8 cellular contexts compared by ENCODE assay signal in genomic region chr3:5186854-5187151, GRCh38. TPM values are rescaled to one million over a fixed set of nuclear protein-coding genes. Genes with fewer than 3 reads are reported as not detected.
A peak's percentile ranks its signal among the peaks of the same experiment; 100 is the strongest.
DNase-seq lines count a peak whose midpoint lies in the region; ATAC-seq and TF ChIP-seq lines count a peak whose summit lies in the region.

No MANE protein-coding gene starts in this region.

- no peaks in the 10 kb centered on the region for H3K9me3 Mint-ChIP-seq in activated T-cell treated with anti-CD3 and anti-CD28 coated beads, Interleukin-2, amount 50 U/mL, for 4 hours
- H3K9me3 Mint-ChIP-seq in activated CD8-positive, alpha-beta T cell treated with anti-CD3 and anti-CD28 coated beads for 36 hours = no peaks in the 10 kb centered on the region

- intact Hi-C loops in activated CD8-positive, alpha-beta T cell treated with anti-CD3 and anti-CD28 coated beads for 36 hours (cut with micrococcal nuclease) = no loop called here
- intact Hi-C loops in stomach (cut with DNase I; ENCODE audit: low total_unique reads) = loop anchor here (10.0 kb wide), 1 partner anchor 62 kb away; the partner anchor contains the start of gene ARL8B

- H3K4me3 ChIP-seq in iPS-11a (ENCODE audit: low read depth, low read length) (peak overlapping the region; percentile 58), stomach (peak overlapping the region; percentile 68 to 96 (median 87))

- peak overlapping the region; percentile 94 for H3K27ac Mint-ChIP-seq in activated CD8-positive, alpha-beta T cell treated with anti-CD3 and anti-CD28 coated beads for 36 hours

- TF ChIP-seq POLR2A in stomach (IDR thresholded peaks at IDR 0.05) = no peak

- no peaks in the 10 kb centered on the region for H3K9me3 ChIP-seq in stomach

- H3K36me3 Mint-ChIP-seq in activated T-cell treated with anti-CD3 and anti-CD28 coated beads, Interleukin-2, amount 50 U/mL, for 4 hours (ENCODE audit: insufficient read depth) = peaks cover 12% of the 10 kb centered on the region
- H3K36me3 Mint-ChIP-seq in activated CD8-positive, alpha-beta T cell treated with anti-CD3 and anti-CD28 coated beads for 36 hours (ENCODE audit: low read depth) = peaks cover 31% of the 10 kb centered on the region

- POLR2A ChIA-PET in activated CD8-positive, alpha-beta T cell treated with anti-CD3 and anti-CD28 coated beads for 36 hours (lab: Charles Lee) = interaction anchor here (1.1 to 4.4 kb wide), 5 partner anchors 10 to 693 kb away, joined by 3 to 79 read pairs (median 5); partner anchors contain the start of gene ITPR1

- peak overlapping the region; percentile 93 for H3K4me3 Mint-ChIP-seq in activated T-cell treated with anti-CD3 and anti-CD28 coated beads, Interleukin-2, amount 50 U/mL, for 4 hours
- H3K4me3 Mint-ChIP-seq in activated CD8-positive, alpha-beta T cell treated with anti-CD3 and anti-CD28 coated beads for 36 hours = peak overlapping the region; percentile 100

- no peaks in the 10 kb centered on the region for H3K27me3 Mint-ChIP-seq in activated T-cell treated with anti-CD3 and anti-CD28 coated beads, Interleukin-2, amount 50 U/mL, for 4 hours (ENCODE audit: low read depth)
- no peaks in the 10 kb centered on the region for H3K27me3 Mint-ChIP-seq in activated CD8-positive, alpha-beta T cell treated with anti-CD3 and anti-CD28 coated beads for 36 hours

- WGBS in stomach, 5 donors = 4 to 14% (median 5%) methylated on average over 8 of the region's 8 CpGs

- H3K4me1 ChIP-seq in stomach = peaks cover 30 to 67% (median 53%) of the 10 kb centered on the region in 4 donors

- no peaks in the 10 kb centered on the region for H3K27me3 ChIP-seq in stomach

- CTCF ChIA-PET in activated CD8-positive, alpha-beta T cell treated with anti-CD3 and anti-CD28 coated beads for 36 hours (lab: Charles Lee) = interaction anchor here (1.0 to 3.5 kb wide), 5 partner anchors 25 to 66 kb away, joined by 3 to 13 read pairs (median 6); partner anchors contain the start of gene ARL8B

- TF ChIP-seq EP300 in stomach (IDR thresholded peaks at IDR 0.05) = no peak

- no peak for DNase-seq in activated T-cell treated with anti-CD3 and anti-CD28 coated beads, Interleukin-2, amount 50 U/mL, for 4 hours
- no peak for DNase-seq in activated T-cell treated with anti-CD3 and anti-CD28 coated beads, Interleukin-2, amount 50 U/mL, for 48 hours
- DNase-seq in activated CD8-positive, alpha-beta T cell treated with anti-CD3 and anti-CD28 coated beads for 36 hours = no peak
- no peak for DNase-seq in stomach
- no peak for DNase-seq in C1 segment of cervical spinal cord (lab: John Stamatoyannopoulos, UW)

- peak overlapping the region; percentile 47 to 100 (median 99) for H3K27ac ChIP-seq in stomach

- no peak for TF ChIP-seq CTCF in activated CD8-positive, alpha-beta T cell treated with anti-CD3 and anti-CD28 coated beads for 36 hours (IDR thresholded peaks at IDR 0.05)
- no peak for TF ChIP-seq CTCF in stomach (IDR thresholded peaks at IDR 0.05)

- H3K36me3 ChIP-seq in stomach = peaks cover 6 to 16% (median 11%) of the 10 kb centered on the region in 4 donors

- peaks cover 29% of the 10 kb centered on the region for H3K4me1 Mint-ChIP-seq in activated T-cell treated with anti-CD3 and anti-CD28 coated beads, Interleukin-2, amount 50 U/mL, for 4 hours (ENCODE audit: low read depth)
- peaks cover 17% of the 10 kb centered on the region for H3K4me1 Mint-ChIP-seq in activated CD8-positive, alpha-beta T cell treated with anti-CD3 and anti-CD28 coated beads for 36 hours (ENCODE audit: low read depth)

- ATAC-seq in activated T-cell treated with anti-CD3 and anti-CD28 coated beads, Interleukin-2, amount 50 U/mL, for 4 hours = no peak
- ATAC-seq in activated CD8-positive, alpha-beta T cell treated with anti-CD3 and anti-CD28 coated beads for 36 hours = no peak
- ATAC-seq in GM18858 (IDR thresholded peaks at IDR 0.05; ENCODE audit: unreplicated experiment) (no peak), GM18520 (IDR thresholded peaks at IDR 0.05; ENCODE audit: unreplicated experiment) (no peak)

RNA-seq across cellular contexts. Expression of gene EDEM1, which starts 0.7 kb away (rescaled TPM):
- total RNA-seq in activated T-cell treated with anti-CD3 and anti-CD28 coated beads, Interleukin-2, amount 50 U/mL, for 4 hours = 100 to 1,000 TPM in 1 of 3 donors, 10 to 100 TPM in 2; 94.0 to 138 (median 97.2) TPM
- 100 to 1,000 TPM; 156 to 159 TPM for total RNA-seq in activated CD8-positive, alpha-beta T cell treated with anti-CD3 and anti-CD28 coated beads for 36 hours
- total RNA-seq in stomach = 100 to 1,000 TPM in 1 of 5 donors, 10 to 100 TPM in 4; 22.2 to 160 (median 53.1) TPM
- polyA plus RNA-seq in stomach = 1 to 10 TPM; 5.3 to 7.2 (median 5.4) TPM
